1 cellular context compared by ENCODE assay signal in the genomic region with DNA sequence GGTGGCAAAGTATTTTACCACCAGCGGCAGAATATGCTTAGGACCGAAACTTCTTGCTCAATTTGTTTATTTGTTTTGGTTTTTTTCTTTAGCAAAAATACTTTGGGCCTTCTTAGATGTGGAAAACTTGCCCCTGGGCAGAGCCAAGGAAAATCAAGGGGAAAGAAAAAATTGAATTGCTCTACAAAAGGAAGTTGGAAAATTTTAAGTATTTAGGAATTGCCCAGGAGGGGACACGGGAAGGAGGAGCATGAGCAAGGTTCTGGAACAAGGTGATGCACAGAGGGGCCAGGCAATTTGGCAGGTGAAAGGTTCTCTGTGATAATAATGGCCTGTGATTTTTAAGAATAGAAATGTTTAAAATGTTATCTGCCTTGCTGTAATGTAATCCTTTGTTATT.
TF ChIP-seq lines count a peak whose summit lies in the region.

No MANE protein-coding gene starts in this region.

TF ChIP-seq in HCT116, 20 proteins besides CTCF, POLR2A, EP300 and RAD21 (continued from another document):
- TF ChIP-seq EZH2phosphoT487 (IDR thresholded peaks at IDR 0.05; ENCODE audit: borderline replicate concordance) (no peak), SIN3A (IDR thresholded peaks at IDR 0.05; ENCODE audit: low read depth) (no peak), ZFX (IDR thresholded peaks at IDR 0.05) (no peak), EZH2 (IDR thresholded peaks at IDR 0.05) (no peak), SRF (IDR thresholded peaks at IDR 0.05; ENCODE audit: low read depth) (no peak), TCF7L2 (IDR thresholded peaks at IDR 0.05; ENCODE audit: borderline replicate concordance, extremely low read depth, insufficient read depth, insufficient read length) (no peak), ELF1 (IDR thresholded peaks at IDR 0.05; ENCODE audit: borderline replicate concordance, low read depth) (no peak), POLR2AphosphoS5 (IDR thresholded peaks at IDR 0.05; ENCODE audit: low read depth, low read length) (no peak), EGR1 (IDR thresholded peaks at IDR 0.05; ENCODE audit: low read depth) (no peak), YY1 (IDR thresholded peaks at IDR 0.05; ENCODE audit: extremely low read depth, insufficient replicate concordance, low read depth, low read length) (no peak), CBX3 (IDR thresholded peaks at IDR 0.05; ENCODE audit: low read depth) (no peak)
- TF ChIP-seq, protein P1, sequence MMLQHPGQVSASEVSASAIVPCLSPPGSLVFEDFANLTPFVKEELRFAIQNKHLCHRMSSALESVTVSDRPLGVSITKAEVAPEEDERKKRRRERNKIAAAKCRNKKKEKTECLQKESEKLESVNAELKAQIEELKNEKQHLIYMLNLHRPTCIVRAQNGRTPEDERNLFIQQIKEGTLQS (IDR thresholded peaks at IDR 0.05): no peak
